8 cellular contexts compared by ENCODE assay signal in the genomic region with DNA sequence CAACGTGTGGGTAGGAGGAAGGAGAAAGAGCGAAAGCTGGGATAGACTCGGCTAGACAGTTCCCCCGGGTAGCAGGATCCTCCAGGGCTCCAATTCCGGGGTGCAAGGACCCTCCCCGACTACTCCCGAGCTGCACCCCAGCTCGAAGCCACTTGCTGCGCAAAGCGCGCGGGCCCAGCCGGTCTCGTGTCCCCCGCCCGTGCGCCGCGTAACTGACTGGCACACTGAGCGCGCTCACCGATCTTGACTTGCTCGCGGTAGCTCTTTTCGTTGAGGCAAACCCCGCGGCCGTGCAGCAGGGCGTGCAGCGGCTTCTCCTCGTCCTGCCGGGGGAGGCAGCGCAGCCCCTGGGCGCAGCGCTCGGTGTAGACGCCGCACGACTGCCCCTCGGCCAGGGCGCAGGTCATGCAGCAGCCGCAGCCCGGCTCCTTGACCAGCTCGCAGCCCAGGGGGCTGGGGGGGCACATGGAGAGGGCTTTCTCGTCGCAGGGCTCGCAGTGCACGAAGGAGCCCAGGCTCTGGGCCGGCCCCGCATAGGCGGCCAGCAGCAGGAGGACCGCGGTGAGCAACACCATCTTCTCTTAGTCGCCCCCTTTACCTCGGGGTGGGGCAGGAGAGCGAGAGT. TPM values are rescaled to one million over a fixed set of nuclear protein-coding genes. Genes with fewer than 3 reads are reported as not detected.
DNase-seq lines count a peak whose midpoint lies in the region; ATAC-seq and TF ChIP-seq lines count a peak whose summit lies in the region.

No MANE protein-coding gene starts in this region.

- H3K27me3 ChIP-seq in BLaER1 treated with 17β-estradiol and CSF1 and Interleukin-3, amounts not matched to agents 10 nM and 100 nM = peaks cover 78 to 96% (median 89%) of the 10 kb centered on the region in 11 experiments
- H3K27me3 ChIP-seq in Loucy (ENCODE audit: insufficient read depth, low read length, poor library complexity, severe bottlenecking) (peaks cover 9% of the 10 kb centered on the region), mucosa of rectum (ENCODE audit: control insufficient read depth in 2 of 2, insufficient read depth in 2 of 2, low read length in 2 of 2) (peaks cover 33 to 63% of the 10 kb centered on the region in 2 donors), thymus (ENCODE audit: control insufficient read depth, insufficient read depth) (peaks cover 12% of the 10 kb centered on the region)

- no peaks in the 10 kb centered on the region for H3K9me3 ChIP-seq in BLaER1 treated with 17β-estradiol and CSF1 and Interleukin-3, amounts not matched to agents 10 nM and 100 nM (replicated peaks in 1 of 11)
- no peaks in the 10 kb centered on the region for H3K9me3 ChIP-seq in Loucy (ENCODE audit: insufficient read depth, low read depth, low read length)
- H3K9me3 ChIP-seq in mucosa of rectum (ENCODE audit: control insufficient read depth in 2 of 2, low read length in 2 of 2) = no peaks in the 10 kb centered on the region
- H3K9me3 ChIP-seq in thymus (ENCODE audit: control insufficient read depth) = no peaks in the 10 kb centered on the region

- ATAC-seq in GM21825 (IDR thresholded peaks at IDR 0.05; ENCODE audit: unreplicated experiment) = no peak
- ATAC-seq in GM18868 (IDR thresholded peaks at IDR 0.05; ENCODE audit: unreplicated experiment) = no peak

- peaks cover 19 to 33% (median 27%) of the 10 kb centered on the region in 10 experiments for H3K4me1 ChIP-seq in BLaER1 treated with 17β-estradiol and CSF1 and Interleukin-3, amounts not matched to agents 10 nM and 100 nM
- peaks cover 39% of the 10 kb centered on the region for H3K4me1 ChIP-seq in Loucy (ENCODE audit: insufficient read depth, low read length, poor library complexity, severe bottlenecking)
- peaks cover 5 to 9% of the 10 kb centered on the region in 2 donors for H3K4me1 ChIP-seq in mucosa of rectum (ENCODE audit: control insufficient read depth in 2 of 2, insufficient read depth in 2 of 2, low read length in 2 of 2)
- H3K4me1 ChIP-seq in thymus (ENCODE audit: control insufficient read depth, insufficient read depth, low read length) = peaks cover 10% of the 10 kb centered on the region

- peak overlapping the region; percentile 97 for H2AFZ ChIP-seq in Loucy (ENCODE audit: low read length)

- WGBS in thymus = 1% methylated on average over 56 of the region's 56 CpGs

- no peaks in the 10 kb centered on the region for H3K79me2 ChIP-seq in Loucy (ENCODE audit: insufficient read depth, low read length)

- H3K36me3 ChIP-seq in BLaER1 treated with 17β-estradiol and CSF1 and Interleukin-3, amounts not matched to agents 10 nM and 100 nM = no peaks in the 10 kb centered on the region
- no peaks in the 10 kb centered on the region for H3K36me3 ChIP-seq in Loucy (ENCODE audit: insufficient read depth, low read length)
- H3K36me3 ChIP-seq in mucosa of rectum (ENCODE audit: control insufficient read depth in 2 of 2, insufficient read depth in 2 of 2, low read length in 2 of 2) = no peaks in the 10 kb centered on the region
- no peaks in the 10 kb centered on the region for H3K36me3 ChIP-seq in thymus (ENCODE audit: control insufficient read depth, insufficient read depth)

- peaks cover 3% of the 10 kb centered on the region; the same call in 1 of the 2 replicates for H3F3A ChIP-seq in Loucy (ENCODE audit: low read depth)

- DNase-seq in activated CD4-positive, alpha-beta T cell treated with anti-CD3 and anti-CD28 coated beads, Interleukin-2, amount 50 U/mL, for 48 hours = peak; percentile 41 to 46
- DNase-seq in epithelial cell of esophagus (ENCODE audit: low read depth) = peak; percentile 57

- H3K4me2 ChIP-seq in BLaER1 treated with 17β-estradiol and CSF1 and Interleukin-3, amounts not matched to agents 10 nM and 100 nM = peak overlapping the region; percentile 74 to 98 (median 93)
- H3K4me2 ChIP-seq in Loucy (ENCODE audit: low read depth, low read length, poor library complexity, severe bottlenecking) = peak overlapping the region; percentile 89

- TF ChIP-seq CTCF in Loucy (conservative IDR thresholded peaks at IDR 0.05; ENCODE audit: low read length) = peak; percentile 13; the same call in 1 of the 2 replicates
- TF ChIP-seq CTCF in epithelial cell of esophagus (IDR thresholded peaks at IDR 0.05; ENCODE audit: insufficient read depth, low read depth, low read length, missing control alignments) = no peak

- H3K4me3 ChIP-seq in BLaER1 treated with 17β-estradiol and CSF1 and Interleukin-3, amounts not matched to agents 10 nM and 100 nM = peak overlapping the region; percentile 31 to 64 (median 56)
- H3K4me3 ChIP-seq in Loucy (ENCODE audit: low read length, poor library complexity, severe bottlenecking) (peak overlapping the region; percentile 87), epithelial cell of esophagus (ENCODE audit: low read length) (peak overlapping the region; percentile 40), mucosa of rectum (ENCODE audit: low read length in 2 of 2) (peak overlapping the region; percentile 54 to 68), thymus (ENCODE audit: low read length) (peak overlapping the region; percentile 52)

- no peaks in the 10 kb centered on the region for H3K9me2 ChIP-seq in Loucy (replicated peaks; ENCODE audit: low read depth, low read length)

- peaks cover 0 to 45% (median 31%) of the 10 kb centered on the region in 11 experiments; a peak in 18 of 22 replicates for H4K20me1 ChIP-seq in BLaER1 treated with 17β-estradiol and CSF1 and Interleukin-3, amounts not matched to agents 10 nM and 100 nM
- no peaks in the 10 kb centered on the region for H4K20me1 ChIP-seq in Loucy (ENCODE audit: insufficient read depth, low read length, poor library complexity, severe bottlenecking)

- H3K9ac ChIP-seq in BLaER1 treated with 17β-estradiol and CSF1 and Interleukin-3, amounts not matched to agents 10 nM and 100 nM = peak overlapping the region in 5 of 11 experiments; percentile 9 to 41 (median 15); a peak in 1 of 22 replicates
- H3K9ac ChIP-seq in Loucy (ENCODE audit: low read depth, low read length, poor library complexity, severe bottlenecking) = peak overlapping the region; percentile 45
- peak overlapping the region; percentile 24 to 40 for H3K9ac ChIP-seq in mucosa of rectum (ENCODE audit: low read depth in 1 of 2, low read length in 2 of 2)

- H3K27ac ChIP-seq in BLaER1 treated with 17β-estradiol and CSF1 and Interleukin-3, amounts not matched to agents 10 nM and 100 nM = no peak overlapping the region
- peak overlapping the region; percentile 63 to 67 for H3K27ac ChIP-seq in mucosa of rectum (ENCODE audit: low read depth in 2 of 2, low read length in 2 of 2)
- H3K27ac ChIP-seq in thymus (ENCODE audit: low read depth) = peak overlapping the region; percentile 58

RNA-seq across cellular contexts. Expression of a gene that starts 1.0 kb away (rescaled TPM):
- polyA plus RNA-seq in thymus = 134 TPM

Comparison
In these comparisons a context has a peak if more than half of its experiments do, and no peak if none do; other contexts are left out.
1. H3K27ac ChIP-seq: peak in mucosa of rectum (2 of 2) and thymus (single experiment); none in BLaER1 treated with 17β-estradiol and CSF1 and Interleukin-3, amounts not matched to agents 10 nM and 100 nM (0 of 11).
2. Peak in every context shown above with its lines, with median percentiles within 50 percentile points of each other: H3K4me3 ChIP-seq.